Comparison of ENCODE assay signal across 13 cellular contexts in genomic region chr22:46104881-46105493, GRCh38. TPM values are rescaled to one million over a fixed set of nuclear protein-coding genes. Genes with fewer than 3 reads are reported as not detected.
DNase-seq lines count a peak whose midpoint lies in the region; ATAC-seq, FAIRE-seq and TF ChIP-seq lines count a peak whose summit lies in the region.
"Had no signal": no experiment of that assay in that cellular context is flagged by ENCODE, and none has a peak within 500 bp of the region (broad histone marks: within the 10 kb centered on the region; RNA-seq: fewer than 3 reads in every experiment).

No MANE protein-coding gene starts in this region.

- H3K9me1 ChIP-seq in keratinocyte (ENCODE audit: control insufficient read depth, extremely low read depth, insufficient read depth, low read length), result peaks cover 2% of the 10 kb centered on the region

- H2AFZ ChIP-seq in astrocyte (ENCODE audit: low read depth, low read length) (no peak overlapping the region), keratinocyte (ENCODE audit: control insufficient read depth, low read length) (no peak overlapping the region), GM23338 (no peak overlapping the region)

- H3K9me3 Mint-ChIP-seq in Calu3 (ENCODE audit: low read depth, unreplicated experiment) (no peaks in the 10 kb centered on the region), astrocyte (ENCODE audit: unreplicated experiment) (no peaks in the 10 kb centered on the region), GM23338 (no peaks in the 10 kb centered on the region)
- H3K9me3 Mint-ChIP-seq: CD4-positive, CD25-positive, alpha-beta regulatory T cell had no signal

- H3K79me2 ChIP-seq in astrocyte (ENCODE audit: insufficient read depth, low read length), result peaks cover 79% of the 10 kb centered on the region
- peaks cover 18% of the 10 kb centered on the region for H3K79me2 ChIP-seq in keratinocyte (ENCODE audit: control insufficient read depth, insufficient read depth, low read length)
- H3K79me2 ChIP-seq in GM23338 (replicated peaks; ENCODE audit: insufficient read depth), result no peaks in the 10 kb centered on the region

- H3K9me3 ChIP-seq in astrocyte (ENCODE audit: insufficient read depth, low read depth, low read length), result no peaks in the 10 kb centered on the region
- no peaks in the 10 kb centered on the region for H3K9me3 ChIP-seq in keratinocyte (ENCODE audit: control insufficient read depth, low read depth, low read length)
- H3K9me3 ChIP-seq in skeletal muscle tissue (ENCODE audit: control insufficient read depth in 3 of 3, low read length in 3 of 3), result no peaks in the 10 kb centered on the region
- H3K9me3 ChIP-seq: mucosa of descending colon had no signal

- H3K4me1 Mint-ChIP-seq in Calu3 (ENCODE audit: low read depth, unreplicated experiment), result peaks cover 42% of the 10 kb centered on the region
- H3K4me1 Mint-ChIP-seq in astrocyte (ENCODE audit: low read depth, unreplicated experiment), result peaks cover 3% of the 10 kb centered on the region
- H3K4me1 Mint-ChIP-seq in GM23338, result peaks cover 3% of the 10 kb centered on the region
- H3K4me1 Mint-ChIP-seq: CD4-positive, CD25-positive, alpha-beta regulatory T cell had no signal

- H3K4me3 ChIP-seq in astrocyte (ENCODE audit: insufficient read depth, low read depth, low read length) (no peak overlapping the region), keratinocyte (ENCODE audit: control insufficient read depth in 2 of 3, extremely low read depth in 1 of 3, insufficient read depth in 2 of 3, low read depth in 1 of 3, low read length in 3 of 3) (no peak overlapping the region), skeletal muscle tissue (ENCODE audit: low read length in 3 of 3) (peak overlapping the region in 1 of 3 donors; percentile 22), GM23338 (no peak overlapping the region)
- H3K4me3 ChIP-seq: mucosa of descending colon had no signal

- FAIRE-seq in astrocyte (lab: Jason Lieb, UNC), result no peak
- no peak for FAIRE-seq in keratinocyte (lab: Jason Lieb, UNC)

- peak; percentile 30 for DNase-seq in Calu3
- DNase-seq in astrocyte (ENCODE audit: low read depth), result peak; percentile 52
- no peak for DNase-seq in keratinocyte (ENCODE audit: low read depth, low spot score)
- DNase-seq in SW 1271 (lab: John Stamatoyannopoulos, UW), result no peak
- no peak for DNase-seq in GM23338 (ENCODE audit: low spot score)
- DNase-seq: CD4-positive, CD25-positive, alpha-beta regulatory T cell; NCI-H1092; T-helper 9 cell; trophoblast cell had no signal

- H3K4me1 ChIP-seq in astrocyte (ENCODE audit: insufficient read depth, low read length) (peaks cover 78% of the 10 kb centered on the region), keratinocyte (ENCODE audit: control insufficient read depth, extremely low read depth, insufficient read depth, low read length) (peaks cover 77% of the 10 kb centered on the region), skeletal muscle tissue (ENCODE audit: control insufficient read depth in 3 of 3, insufficient read depth in 3 of 3, low read length in 3 of 3) (peaks cover 90 to 95% (median 93%) of the 10 kb centered on the region in 3 donors), GM23338 (ENCODE audit: insufficient read depth) (no peaks in the 10 kb centered on the region)

- H3K27me3 ChIP-seq in astrocyte (ENCODE audit: insufficient read depth, low read length), result no peaks in the 10 kb centered on the region
- no peaks in the 10 kb centered on the region for H3K27me3 ChIP-seq in keratinocyte (ENCODE audit: control insufficient read depth, extremely low read depth, insufficient read depth, low read length)
- H3K27me3 ChIP-seq in skeletal muscle tissue (ENCODE audit: control insufficient read depth in 3 of 3, insufficient read depth in 3 of 3, low read length in 3 of 3), result no peaks in the 10 kb centered on the region
- H3K27me3 ChIP-seq in GM23338 (ENCODE audit: insufficient read depth), result no peaks in the 10 kb centered on the region

- ATAC-seq in GM21526 (IDR thresholded peaks at IDR 0.05; ENCODE audit: low FRiP score, unreplicated experiment), result no peak
- ATAC-seq in GM23338, result no peak
- no peak for ATAC-seq in GM19324 (IDR thresholded peaks at IDR 0.05; ENCODE audit: low FRiP score, unreplicated experiment)

- H3K4me2 ChIP-seq in astrocyte (ENCODE audit: low read length), result peak overlapping the region; percentile 27
- H3K4me2 ChIP-seq in keratinocyte (ENCODE audit: control insufficient read depth, extremely low read depth, insufficient read depth, low read depth, low read length), result peak overlapping the region; percentile 32
- H3K4me2 ChIP-seq in GM23338, result no peak overlapping the region

- no TSS peak for BruUV-seq in Calu3 (replicated peaks; lab: Mats Ljungman, UMichigan)

- H3K36me3 Mint-ChIP-seq in Calu3 (ENCODE audit: insufficient read depth, unreplicated experiment), result peaks cover 92% of the 10 kb centered on the region
- H3K36me3 Mint-ChIP-seq in astrocyte (ENCODE audit: low read depth, unreplicated experiment), result no peaks in the 10 kb centered on the region
- H3K36me3 Mint-ChIP-seq in GM23338 (ENCODE audit: low read depth), result no peaks in the 10 kb centered on the region

- H3K4me3 Mint-ChIP-seq in Calu3 (ENCODE audit: low read depth, unreplicated experiment) (peak overlapping the region; percentile 52), astrocyte (ENCODE audit: unreplicated experiment) (no peak overlapping the region), GM23338 (no peak overlapping the region)
- H3K4me3 Mint-ChIP-seq: CD4-positive, CD25-positive, alpha-beta regulatory T cell had no signal

- no peaks in the 10 kb centered on the region for H3F3A ChIP-seq in GM23338 (replicated peaks; ENCODE audit: low read depth)

- TF ChIP-seq CTCF in Calu3 (IDR thresholded peaks at IDR 0.05; ENCODE audit: unreplicated experiment) (no peak), astrocyte (IDR thresholded peaks at IDR 0.05; ENCODE audit: insufficient read depth, low read depth, low read length) (no peak), keratinocyte (optimal IDR thresholded peaks at IDR 0.05 in 1 of 3, IDR thresholded peaks at IDR 0.05 in 1 of 3, conservative IDR thresholded peaks at IDR 0.05 in 1 of 3; ENCODE audit: extremely low read depth in 1 of 3, insufficient read depth in 2 of 3, low read length in 3 of 3) (peak; percentile 6 to 36 (median 15)), GM23338 (conservative IDR thresholded peaks at IDR 0.05; ENCODE audit: low read depth in 2 of 2) (no peak)

- intact Hi-C loops in Calu3 (cut with micrococcal nuclease; ENCODE audit: unreplicated experiment), result loop anchor here (10.0 kb wide), 1 partner anchor 50 kb away; no protein-coding TSS in a partner anchor

- H3K27me3 Mint-ChIP-seq in Calu3 (ENCODE audit: unreplicated experiment), result no peaks in the 10 kb centered on the region
- H3K27me3 Mint-ChIP-seq in astrocyte (ENCODE audit: low read depth, unreplicated experiment), result peaks cover 27% of the 10 kb centered on the region
- H3K27me3 Mint-ChIP-seq in GM23338 (ENCODE audit: insufficient read depth, low read depth, poor library complexity), result peaks cover 4% of the 10 kb centered on the region
- H3K27me3 Mint-ChIP-seq: CD4-positive, CD25-positive, alpha-beta regulatory T cell had no signal

- H4K20me1 ChIP-seq in astrocyte (ENCODE audit: insufficient read depth, low read length) (peaks cover 93% of the 10 kb centered on the region), keratinocyte (ENCODE audit: control insufficient read depth, extremely low read depth, insufficient read depth, low read length) (peaks cover 52% of the 10 kb centered on the region), GM23338 (replicated peaks; ENCODE audit: insufficient read depth) (no peaks in the 10 kb centered on the region)

- H3K9ac ChIP-seq in astrocyte (ENCODE audit: low read length) (peak overlapping the region; percentile 58), keratinocyte (ENCODE audit: control insufficient read depth, extremely low read depth, insufficient read depth, low read length) (peak overlapping the region; percentile 57), skeletal muscle tissue (ENCODE audit: low read depth in 1 of 3, low read length in 3 of 3) (peak overlapping the region in 2 of 3 donors; percentile 32 to 72)

- CTCF ChIA-PET in Calu3 (lab: Charles Lee), result no interaction called here

- H3K27ac Mint-ChIP-seq in Calu3 (ENCODE audit: unreplicated experiment) (peak overlapping the region; percentile 90), astrocyte (ENCODE audit: unreplicated experiment) (no peak overlapping the region), GM23338 (no peak overlapping the region)
- H3K27ac Mint-ChIP-seq: CD4-positive, CD25-positive, alpha-beta regulatory T cell had no signal

- H3K27ac ChIP-seq in astrocyte (ENCODE audit: low read depth, low read length) (peak overlapping the region; percentile 75), keratinocyte (ENCODE audit: control insufficient read depth, insufficient read depth, low read length) (peak overlapping the region; percentile 59), skeletal muscle tissue (ENCODE audit: low read depth, low read length) (peak overlapping the region; percentile 77), GM23338 (ENCODE audit: low read depth) (no peak overlapping the region)

- H3K36me3 ChIP-seq in astrocyte (ENCODE audit: insufficient read depth, low read length) (peaks cover 17% of the 10 kb centered on the region), keratinocyte (ENCODE audit: control insufficient read depth in 2 of 2, extremely low read depth in 1 of 2, insufficient read depth in 2 of 2, low read length in 2 of 2) (peaks cover 20 to 54% of the 10 kb centered on the region in 2 experiments), skeletal muscle tissue (ENCODE audit: control insufficient read depth in 3 of 3, insufficient read depth in 3 of 3, low read length in 3 of 3) (peaks cover 29 to 49% (median 42%) of the 10 kb centered on the region in 3 donors), GM23338 (ENCODE audit: insufficient read depth) (no peaks in the 10 kb centered on the region)

- dilution Hi-C loops in keratinocyte (cut with MboI; ENCODE audit: extremely low pct_ligation_motif_present, low sequenced_read_pairs), result no loop called here

- no peaks in the 10 kb centered on the region for H3K9me2 ChIP-seq in GM23338 (ENCODE audit: insufficient read depth)

TF ChIP-seq in GM23338, 12 proteins besides CTCF, POLR2A, EP300 and RAD21 (continues in another document):
- TF ChIP-seq JUNB (IDR thresholded peaks at IDR 0.05; ENCODE audit: unreplicated experiment) (no peak), POLR2AphosphoS5 (IDR thresholded peaks at IDR 0.05; ENCODE audit: low read depth) (no peak)

RNA-seq across cellular contexts. Expression of gene PPARA, which starts 45.3 kb away (rescaled TPM):
- total RNA-seq in Calu3 (2022), result 22.7 and 31.5 TPM in 2 replicates
- 8.4 and 9.6 TPM in 2 replicates for total RNA-seq in astrocyte
- 3.8 to 5.7 TPM (median 4.9 TPM) in 3 replicates for polyA plus RNA-seq in keratinocyte
- polyA plus RNA-seq in keratinocyte (2011; ENCODE audit: low read depth), result 3.0 TPM
- 4.3 and 5.2 TPM in 2 replicates for polyA plus RNA-seq in keratinocyte (2011; cell fraction: cytosol; rRNA removed)
- polyA plus RNA-seq in keratinocyte (2011; cell fraction: nucleus; rRNA removed), result 5.7 TPM in 2 replicates
- polyA plus RNA-seq in keratinocyte (2012; ENCODE audit: low replicate concordance), result 5.0 and 6.3 TPM in 2 replicates
- polyA minus RNA-seq in keratinocyte, result 7.1 to 18.8 TPM (median 10.4 TPM) in 3 replicates
- polyA minus RNA-seq in keratinocyte (2011; cell fraction: cytosol; rRNA and poly(A)+ RNA removed), result 10.7 TPM
- polyA minus RNA-seq in keratinocyte (2011; cell fraction: nucleus; rRNA and poly(A)+ RNA removed), result 8.8 and 9.4 TPM in 2 replicates
- 18.8 TPM for total RNA-seq in skeletal muscle tissue
- total RNA-seq in GM23338 (2014; rRNA removed; shearing (Covaris generic)), result 6.0 and 12.6 TPM in 2 replicates
- 4.7 and 5.1 TPM in 2 replicates for polyA plus RNA-seq in GM23338 (2016; fragmentation: Nextera tagmentation; extraction: Ambion mirVana)

Comparison
In these comparisons a context has a peak if more than half of its experiments do, and no peak if none do; other contexts are left out.
1. DNase-seq: peak in Calu3 (single experiment) and astrocyte (single experiment); none in keratinocyte (single experiment), SW 1271 (0 of 2) and GM23338 (single experiment).
2. CTCF ChIP-seq: peak in keratinocyte (3 of 3); none in Calu3 (single experiment), astrocyte (single experiment) and GM23338 (0 of 2).
3. Peak in every context shown above with its lines, with median percentiles within 50 percentile points of each other: H3K9ac ChIP-seq.